In the genomic region with DNA sequence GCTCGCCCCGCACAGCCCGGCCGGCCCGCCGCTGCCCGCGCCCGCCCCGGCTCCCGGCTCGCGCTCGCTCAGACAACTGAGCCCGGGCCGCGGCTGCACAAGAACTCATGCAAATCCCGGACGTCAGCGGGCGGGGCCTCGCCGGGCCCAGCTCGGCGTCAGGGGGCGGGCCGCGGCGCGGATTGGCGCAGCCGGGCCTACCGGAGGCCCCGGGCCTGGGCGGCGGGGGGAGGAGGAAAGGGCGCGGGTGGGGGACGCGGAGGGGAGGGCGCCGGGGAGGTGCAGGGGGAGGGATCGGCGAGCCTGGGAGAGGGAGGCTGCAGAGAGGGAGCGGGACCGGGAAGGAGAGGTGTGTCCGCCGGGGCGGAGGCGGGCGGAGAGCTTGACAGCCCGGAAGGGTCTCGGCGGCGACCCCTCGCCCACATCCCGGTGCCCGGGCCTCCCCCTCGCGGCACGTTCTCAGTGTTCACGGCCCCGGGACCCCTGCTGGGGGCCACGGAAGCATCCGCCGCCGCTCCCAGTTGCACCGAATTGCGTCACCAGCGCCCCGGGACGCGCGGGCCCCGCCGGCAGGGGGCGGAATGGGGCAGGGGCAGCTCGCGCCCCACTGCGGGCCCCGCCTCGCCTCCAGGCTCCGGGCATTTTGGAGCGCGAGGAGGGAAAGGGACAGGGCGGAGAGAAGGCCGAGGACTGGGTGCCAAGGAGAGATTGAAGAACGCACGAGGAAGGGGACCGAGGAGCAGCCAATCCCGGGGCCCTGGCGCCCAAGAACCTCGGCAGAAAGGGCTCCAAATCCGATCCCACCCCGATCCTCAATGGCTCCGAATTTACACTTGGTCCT, we compare ENCODE assay signal across 8 cellular contexts. TPM values are rescaled to one million over a fixed set of nuclear protein-coding genes. Genes with fewer than 3 reads are reported as not detected.
DNase-seq lines count a peak whose midpoint lies in the region; ATAC-seq and TF ChIP-seq lines count a peak whose summit lies in the region.

TSS of gene CBX4 (minus strand) at position 78 of the 841 bp plus-strand sequence. CDS start 189 bp downstream, outside the sequence.

- H3K36me3 ChIP-seq in HEK293 (ENCODE audit: control insufficient read depth in 2 of 2, insufficient read depth in 1 of 2, low read length in 2 of 2), result peaks cover 0 to 27% of the 10 kb centered on the region in 2 experiments; a peak in 1 of 3 replicates
- H3K36me3 ChIP-seq in ovary, result no peaks in the 10 kb centered on the region
- peaks cover 10% of the 10 kb centered on the region for H3K36me3 ChIP-seq in thymus (ENCODE audit: control insufficient read depth, insufficient read depth)

- CTCF ChIA-PET in HEK293 (lab: Yijun Ruan, JAX), result interaction anchor here (0.6 to 2.9 kb wide), 30 partner anchors 8 to 244 kb away, joined by 3 to 31 read pairs (median 4); no protein-coding TSS in a partner anchor

- H3K4me1 Mint-ChIP-seq in glutamatergic neuron (ENCODE audit: low read depth, unreplicated experiment), result peaks cover 8% of the 10 kb centered on the region

- TF ChIP-seq POLR2A in ovary (IDR thresholded peaks at IDR 0.05), result peak; percentile 49

- H3K4me3 Mint-ChIP-seq in glutamatergic neuron (ENCODE audit: unreplicated experiment), result peak within 1 kb of the TSS; percentile 93

- H3K9me3 ChIP-seq in HEK293 (ENCODE audit: control insufficient read depth, insufficient read depth, low read depth, low read length), result no peaks in the 10 kb centered on the region
- H3K9me3 ChIP-seq in ovary, result no peaks in the 10 kb centered on the region
- H3K9me3 ChIP-seq in thymus (ENCODE audit: control insufficient read depth), result no peaks in the 10 kb centered on the region

- H3K4me1 ChIP-seq in HEK293 (ENCODE audit: control insufficient read depth, insufficient read depth, low read length) (peaks cover 23% of the 10 kb centered on the region), ovary (ENCODE audit: insufficient read depth) (peaks cover 24% of the 10 kb centered on the region), thymus (ENCODE audit: control insufficient read depth, insufficient read depth, low read length) (peaks cover 54% of the 10 kb centered on the region)

- H3K27ac ChIP-seq in HEK293 (ENCODE audit: extremely low read depth, low read depth, low read length), result peak within 1 kb of the TSS; percentile 81
- H3K27ac ChIP-seq in ovary, result peak within 1 kb of the TSS; percentile 87 to 92
- peak within 1 kb of the TSS; percentile 98 for H3K27ac ChIP-seq in thymus (ENCODE audit: low read depth)

- peaks cover 17% of the 10 kb centered on the region for H3K27me3 Mint-ChIP-seq in glutamatergic neuron (ENCODE audit: unreplicated experiment)

- intact Hi-C loops in ovary (cut with DNase I), result loop anchor here in 3 of 4 donors (5.0 to 10.0 kb wide), 5 partner anchors 42 to 153 kb away; partner anchors contain the start of gene CBX8 (in 2 of the 3)

- H3K4me3 ChIP-seq in HEK293 (ENCODE audit: low read depth, low read length), result peak within 1 kb of the TSS; percentile 74
- H3K4me3 ChIP-seq in ovary, result peak within 1 kb of the TSS; percentile 63
- H3K4me3 ChIP-seq in thymus (ENCODE audit: low read length), result peak within 1 kb of the TSS; percentile 84

- POLR2A ChIA-PET in HEK293 (lab: Yijun Ruan, JAX), result interaction anchor here (0.6 to 4.0 kb wide), 39 partner anchors 9 to 169 kb away, joined by 3 to 74 read pairs (median 5); partner anchors contain the start of gene CBX8

- H3K36me3 Mint-ChIP-seq in activated naive CD4-positive, alpha-beta T cell treated with anti-CD3 and anti-CD28 coated beads, Interleukin-2, amount 50 U/mL, for 72 hours, result peaks cover 0 to 12% of the 10 kb centered on the region in 2 donors
- no peaks in the 10 kb centered on the region for H3K36me3 Mint-ChIP-seq in glutamatergic neuron (ENCODE audit: unreplicated experiment)

- H3K9me3 Mint-ChIP-seq in activated naive CD4-positive, alpha-beta T cell treated with anti-CD3 and anti-CD28 coated beads, Interleukin-2, amount 50 U/mL, for 72 hours, result no peaks in the 10 kb centered on the region
- peaks cover 5% of the 10 kb centered on the region for H3K9me3 Mint-ChIP-seq in glutamatergic neuron (ENCODE audit: unreplicated experiment)

- DNase-seq in GDM1 (lab: John Stamatoyannopoulos, UW) (peak; percentile 90), NCI-H1092 (lab: John Stamatoyannopoulos, UW) (peak; percentile 90), SKM-1 (lab: John Stamatoyannopoulos, UW; ENCODE audit: unreplicated experiment) (peak; percentile 60), glutamatergic neuron (peak; percentile 91), ovary (peak; percentile 95 to 96 (median 96))
- peak; percentile 82 to 87 for DNase-seq in activated naive CD4-positive, alpha-beta T cell treated with anti-CD3 and anti-CD28 coated beads, Interleukin-2, amount 50 U/mL, for 72 hours (ENCODE audit: low spot score in 2 of 2)

- peak within 1 kb of the TSS; percentile 37 to 83 for H3K27ac Mint-ChIP-seq in activated naive CD4-positive, alpha-beta T cell treated with anti-CD3 and anti-CD28 coated beads, Interleukin-2, amount 50 U/mL, for 72 hours
- peak within 1 kb of the TSS; percentile 76 for H3K27ac Mint-ChIP-seq in glutamatergic neuron (ENCODE audit: unreplicated experiment)

- peak; percentile 79 to 85 for ATAC-seq in activated naive CD4-positive, alpha-beta T cell treated with anti-CD3 and anti-CD28 coated beads, Interleukin-2, amount 50 U/mL, for 72 hours

- no peak for TF ChIP-seq EP300 in ovary (IDR thresholded peaks at IDR 0.05)

- peak; percentile 99 for TF ChIP-seq CTCF in HEK293 (tag by site-specific recombination; IDR thresholded peaks at IDR 0.05)
- peak; percentile 87 for TF ChIP-seq CTCF in glutamatergic neuron (IDR thresholded peaks at IDR 0.05; ENCODE audit: partially characterized antibody, unreplicated experiment)
- TF ChIP-seq CTCF in ovary (IDR thresholded peaks at IDR 0.05), result peak; percentile 62 to 86 (median 74)

- WGBS in ovary, 3 donors, result 0 to 1% (median 1%) methylated on average over 63 to 95 of the region's 96 CpGs
- WGBS in thymus, result 1% methylated on average over 96 of the region's 96 CpGs

- no peaks in the 10 kb centered on the region for H3K27me3 ChIP-seq in ovary
- peaks cover 50% of the 10 kb centered on the region for H3K27me3 ChIP-seq in thymus (ENCODE audit: control insufficient read depth, insufficient read depth)

TF ChIP-seq in HEK293, 187 proteins besides CTCF, POLR2A, EP300 and RAD21 (continues in another document):
- no peak for TF ChIP-seq ZNF449 (tag by site-specific recombination; IDR thresholded peaks at IDR 0.05)
- TF ChIP-seq ZNF311 (tag by site-specific recombination; IDR thresholded peaks at IDR 0.05; ENCODE audit: borderline replicate concordance), result no peak
- TF ChIP-seq ZNF138 (tag by site-specific recombination; IDR thresholded peaks at IDR 0.05; ENCODE audit: borderline replicate concordance), result no peak
- no peak for TF ChIP-seq ZNF791 (tag by site-specific recombination; IDR thresholded peaks at IDR 0.05)
- 0 out of 2 replicates have a peak, but pooled peaks have one; percentile 51 for TF ChIP-seq ZBTB1 (tag by site-specific recombination; IDR thresholded peaks at IDR 0.05)
- no peak for TF ChIP-seq ZNF114 (tag by site-specific recombination; IDR thresholded peaks at IDR 0.05)
- TF ChIP-seq ZNF785 (tag by site-specific recombination; IDR thresholded peaks at IDR 0.05), result peak; percentile 96
- TF ChIP-seq ZNF16 (tag by site-specific recombination; IDR thresholded peaks at IDR 0.05; ENCODE audit: low read depth), result no peak
- peak; percentile 94; the same call in 1 of the 2 replicates for TF ChIP-seq ZSCAN5A (tag by site-specific recombination; IDR thresholded peaks at IDR 0.05)
- TF ChIP-seq ZNF610 (tag by site-specific recombination; IDR thresholded peaks at IDR 0.05; ENCODE audit: borderline replicate concordance), result peak; percentile 98
- TF ChIP-seq ZBTB21 (tag by site-specific recombination; IDR thresholded peaks at IDR 0.05), result peak; percentile 55; the same call in 1 of the 2 replicates
- TF ChIP-seq GFI1B (tag by site-specific recombination; IDR thresholded peaks at IDR 0.05), result 0 out of 2 replicates have a peak, but pooled peaks have one; percentile 18
- TF ChIP-seq ZNF37A (tag by site-specific recombination; IDR thresholded peaks at IDR 0.05), result no peak
- TF ChIP-seq ZNF362 (tag by site-specific recombination; IDR thresholded peaks at IDR 0.05), result no peak

RNA-seq across cellular contexts. Expression of gene CBX4, which starts in this region (rescaled TPM):
- 10 to 100 TPM; 12.7 to 16.8 TPM for total RNA-seq in activated naive CD4-positive, alpha-beta T cell treated with anti-CD3 and anti-CD28 coated beads, Interleukin-2, amount 50 U/mL, for 72 hours
- 19.3 TPM for total RNA-seq in glutamatergic neuron (ENCODE audit: unreplicated experiment)
- 10 to 100 TPM in 6 of 7 donors, 1 to 10 TPM in 1; 5.5 to 27.9 (median 16.5) TPM for total RNA-seq in ovary
- 10 to 100 TPM in 1 of 2 donors, 1 to 10 TPM in 1; 7.8 to 10.7 TPM for polyA plus RNA-seq in ovary
- polyA plus RNA-seq in thymus, result 32.1 TPM

Comparison
In these comparisons a context has a peak if more than half of its experiments do, and no peak if none do; other contexts are left out.
1. Peak in every context shown above with its lines: DNase-seq, ATAC-seq, H3K4me3 ChIP-seq and H3K27ac ChIP-seq.